In the genomic region with DNA sequence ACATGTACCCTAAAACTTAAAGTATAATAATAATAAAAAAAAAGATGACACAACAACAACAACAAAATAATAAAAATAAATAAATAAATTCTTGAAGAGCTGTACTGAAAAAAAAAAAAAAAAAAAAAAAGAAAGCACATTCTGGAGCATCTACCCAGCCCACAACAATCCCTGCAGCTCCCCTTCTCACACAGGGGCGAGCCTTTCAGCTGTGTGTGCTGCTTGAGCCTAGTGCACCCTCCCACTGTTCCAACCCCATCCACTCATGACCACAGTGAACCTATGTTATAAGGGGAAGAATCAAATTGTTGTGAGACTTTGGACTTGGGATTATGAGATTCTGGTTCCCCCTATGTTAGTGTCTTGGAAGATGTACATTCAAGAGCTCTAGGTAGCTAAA, we compare ENCODE assay signal across 23 cellular contexts.
"Had no signal": no experiment of that assay in that cellular context is flagged by ENCODE, and none has a peak within 500 bp of the region (broad histone marks: within the 10 kb centered on the region; RNA-seq: fewer than 3 reads in every experiment).

No MANE protein-coding gene starts in this region.

- H3K36me3 ChIP-seq: SJCRH30 had no signal

- FAIRE-seq: K562 had no signal

- ATAC-seq: K562, Panc1, PC-3, Right ventricle myocardium inferior, SK-N-SH treated with all-trans-retinoic acid at 6 μM for 48 hours had no signal

- H3K4me1 ChIP-seq: SJCRH30 had no signal

- H3K4me3 ChIP-seq: K562, SJCRH30 had no signal

- DNase-seq: Kasumi-1, MM.1S, NCI-H1092 treated with DMSO at 0.1 percent for 48 hours, NCI-H1436, NCI-H187, NCI-H2029, NCI-H2081 treated with DMSO at 0.1 percent for 48 hours, NCI-H2171, NCI-H226, NCI-H446, NCI-H510A, NCI-H524 treated with DMSO at 0.1 percent for 48 hours, NCI-H69, NCI-H774, PC-3, SHP77 treated with DMSO at 0.1 percent for 48 hours, SJCRH30 had no signal

- H3K27me3 ChIP-seq: SJCRH30 had no signal

- H3K9ac ChIP-seq: KMS-11 had no signal

- H3K4me1 Mint-ChIP-seq: IgD-negative memory B cell had no signal

- H3K27me3 Mint-ChIP-seq: IgD-negative memory B cell had no signal

- H3K27ac Mint-ChIP-seq: IgD-negative memory B cell had no signal

- H3K9me3 ChIP-seq: SJCRH30 had no signal

- H3K27ac ChIP-seq: KMS-11, SJCRH30 had no signal

- H3K4me3 Mint-ChIP-seq: IgD-negative memory B cell had no signal

- H3K4me2 ChIP-seq: KMS-11 had no signal

- H3K36me3 Mint-ChIP-seq: IgD-negative memory B cell had no signal
